ENCODE assay signal across 25 cellular contexts in the genomic region with DNA sequence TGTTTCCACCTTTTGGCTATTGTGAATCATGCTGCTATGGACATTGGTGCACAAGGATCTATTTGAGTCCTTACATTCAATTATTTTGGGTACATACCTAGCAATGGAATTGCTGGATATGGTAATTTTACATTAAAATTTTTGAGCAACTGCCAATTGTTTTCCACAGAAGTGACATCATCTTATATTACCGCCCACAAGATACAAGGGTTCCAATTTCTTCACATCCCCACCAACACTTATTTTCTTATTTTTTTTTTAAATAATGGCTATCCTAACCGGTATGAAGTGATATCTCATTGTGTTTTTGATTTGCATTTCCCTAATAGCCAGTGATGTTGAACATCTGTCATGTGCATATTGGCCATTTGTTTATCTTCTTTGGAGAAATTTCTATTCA. TPM values are rescaled to one million over a fixed set of nuclear protein-coding genes. Genes with fewer than 3 reads are reported as not detected.
A peak's percentile ranks its signal among the peaks of the same experiment; 100 is the strongest.
DNase-seq lines count a peak whose midpoint lies in the region; ATAC-seq, FAIRE-seq and TF ChIP-seq lines count a peak whose summit lies in the region.
"Had no signal": no experiment of that assay in that cellular context is flagged by ENCODE, and none has a peak within 500 bp of the region (broad histone marks: within the 10 kb centered on the region; RNA-seq: fewer than 3 reads in every experiment).

No MANE protein-coding gene starts in this region.

- H3K4me1 ChIP-seq in A673 (ENCODE audit: insufficient read depth, low read length, poor library complexity, severe bottlenecking) (no peaks in the 10 kb centered on the region), HEK293 (ENCODE audit: control insufficient read depth, insufficient read depth, low read length) (peaks cover 30% of the 10 kb centered on the region; the same call in 1 of the 2 replicates), small intestine (ENCODE audit: control insufficient read depth in 2 of 2, insufficient read depth in 1 of 2, low read depth in 1 of 2, low read length in 1 of 2) (no peaks in the 10 kb centered on the region)
- H3K4me1 ChIP-seq: BLaER1 had no signal

- no peak for FAIRE-seq in small intestine (lab: Jason Lieb, UNC)
- FAIRE-seq: GM12878, GM12892, GM18507 had no signal

- DNase-seq in A673 (ENCODE audit: low spot score): peak; percentile 23
- no peak for DNase-seq in Ammon's horn (ENCODE audit: low spot score)
- DNase-seq in small intestine: no peak
- DNase-seq: 8988T; AML-193; BE2C; C1 segment of cervical spinal cord; CD4-positive, alpha-beta memory T cell; CD4-positive, CD25-positive, alpha-beta regulatory T cell; CD8-positive, alpha-beta memory T cell; COR-L47; DMS 273 treated with DMSO at 0.1 percent for 48 hours; DMS153; DMS53; DMS79; DND-41; EL; GDM1 had no signal

- H3K9me3 ChIP-seq in A673 (ENCODE audit: low read depth, low read length, poor library complexity, severe bottlenecking) (no peaks in the 10 kb centered on the region), HEK293 (ENCODE audit: control insufficient read depth, insufficient read depth, low read depth, low read length) (no peaks in the 10 kb centered on the region), small intestine (ENCODE audit: control insufficient read depth, low read depth) (no peaks in the 10 kb centered on the region)
- H3K9me3 ChIP-seq: BE2C, BLaER1 had no signal

- H3K36me3 ChIP-seq in A673 (ENCODE audit: insufficient read depth, low read length, poor library complexity, severe bottlenecking) (no peaks in the 10 kb centered on the region), HEK293 (ENCODE audit: control insufficient read depth in 2 of 2, insufficient read depth in 1 of 2, low read length in 2 of 2) (no peaks in the 10 kb centered on the region), small intestine (ENCODE audit: control insufficient read depth in 2 of 2, insufficient read depth in 2 of 2, low read length in 2 of 2) (no peaks in the 10 kb centered on the region)
- H3K36me3 ChIP-seq: BE2C, BLaER1 had no signal

- no TSS peak for BruUV-seq in A673 (replicated peaks; lab: Mats Ljungman, UMichigan)

- H3K4me3 ChIP-seq in A673 (ENCODE audit: low read depth, low read length, poor library complexity, severe bottlenecking): no peak overlapping the region
- no peak overlapping the region for H3K4me3 ChIP-seq in HEK293 (ENCODE audit: low read depth, low read length)
- H3K4me3 ChIP-seq in small intestine (ENCODE audit: low read depth in 1 of 2, low read length in 2 of 2): no peak overlapping the region
- H3K4me3 ChIP-seq: BLaER1, GM12878 had no signal

- H3K27ac ChIP-seq in A673 (ENCODE audit: low read depth, low read length, poor library complexity, severe bottlenecking): no peak overlapping the region
- no peak overlapping the region for H3K27ac ChIP-seq in HEK293 (ENCODE audit: extremely low read depth, low read depth, low read length)
- peak overlapping the region; percentile 84 for H3K27ac ChIP-seq in VCaP
- no peak overlapping the region for H3K27ac ChIP-seq in small intestine (ENCODE audit: low read depth in 1 of 2, low read length in 1 of 2)
- H3K27ac ChIP-seq: BLaER1 had no signal

- TF ChIP-seq CTCF in A673 (conservative IDR thresholded peaks at IDR 0.05; ENCODE audit: low read depth, low read length): no peak
- no peak for TF ChIP-seq CTCF in HEK293 (tag by site-specific recombination; IDR thresholded peaks at IDR 0.05)
- no peak for TF ChIP-seq CTCF in VCaP (conservative IDR thresholded peaks at IDR 0.05)

- CTCF ChIA-PET in A673 (lab: Charles Lee): no interaction called here
- CTCF ChIA-PET in HEK293 (lab: Yijun Ruan, JAX): interaction anchor here (0.7 kb wide), 1 partner anchor 39 kb away, joined by 3 read pairs; no protein-coding TSS in a partner anchor

- intact Hi-C loops in A673 (cut with micrococcal nuclease; ENCODE audit: unreplicated experiment): no loop called here

- POLR2A ChIA-PET in A673 (lab: Charles Lee; ENCODE audit: low non-redundant PET) (no interaction called here), HEK293 (lab: Yijun Ruan, JAX) (no interaction called here)

- no peak for ATAC-seq in esophagus mucosa
- ATAC-seq: GM12878 had no signal

- 80 to 83% (median 82%) methylated on average over 2 of the region's 2 CpGs for WGBS in small intestine, 3 donors

- H3K27me3 ChIP-seq in A673 (replicated peaks; ENCODE audit: insufficient read depth, low read depth, low read length, poor library complexity) (no peaks in the 10 kb centered on the region), small intestine (ENCODE audit: control insufficient read depth in 2 of 2, insufficient read depth in 2 of 2, low read length in 2 of 2) (no peaks in the 10 kb centered on the region)
- H3K27me3 ChIP-seq: BE2C, BLaER1 had no signal

TF ChIP-seq in HEK293, 187 proteins besides CTCF, POLR2A, EP300 and RAD21 (continues in another document):
- TF ChIP-seq, protein P1, sequence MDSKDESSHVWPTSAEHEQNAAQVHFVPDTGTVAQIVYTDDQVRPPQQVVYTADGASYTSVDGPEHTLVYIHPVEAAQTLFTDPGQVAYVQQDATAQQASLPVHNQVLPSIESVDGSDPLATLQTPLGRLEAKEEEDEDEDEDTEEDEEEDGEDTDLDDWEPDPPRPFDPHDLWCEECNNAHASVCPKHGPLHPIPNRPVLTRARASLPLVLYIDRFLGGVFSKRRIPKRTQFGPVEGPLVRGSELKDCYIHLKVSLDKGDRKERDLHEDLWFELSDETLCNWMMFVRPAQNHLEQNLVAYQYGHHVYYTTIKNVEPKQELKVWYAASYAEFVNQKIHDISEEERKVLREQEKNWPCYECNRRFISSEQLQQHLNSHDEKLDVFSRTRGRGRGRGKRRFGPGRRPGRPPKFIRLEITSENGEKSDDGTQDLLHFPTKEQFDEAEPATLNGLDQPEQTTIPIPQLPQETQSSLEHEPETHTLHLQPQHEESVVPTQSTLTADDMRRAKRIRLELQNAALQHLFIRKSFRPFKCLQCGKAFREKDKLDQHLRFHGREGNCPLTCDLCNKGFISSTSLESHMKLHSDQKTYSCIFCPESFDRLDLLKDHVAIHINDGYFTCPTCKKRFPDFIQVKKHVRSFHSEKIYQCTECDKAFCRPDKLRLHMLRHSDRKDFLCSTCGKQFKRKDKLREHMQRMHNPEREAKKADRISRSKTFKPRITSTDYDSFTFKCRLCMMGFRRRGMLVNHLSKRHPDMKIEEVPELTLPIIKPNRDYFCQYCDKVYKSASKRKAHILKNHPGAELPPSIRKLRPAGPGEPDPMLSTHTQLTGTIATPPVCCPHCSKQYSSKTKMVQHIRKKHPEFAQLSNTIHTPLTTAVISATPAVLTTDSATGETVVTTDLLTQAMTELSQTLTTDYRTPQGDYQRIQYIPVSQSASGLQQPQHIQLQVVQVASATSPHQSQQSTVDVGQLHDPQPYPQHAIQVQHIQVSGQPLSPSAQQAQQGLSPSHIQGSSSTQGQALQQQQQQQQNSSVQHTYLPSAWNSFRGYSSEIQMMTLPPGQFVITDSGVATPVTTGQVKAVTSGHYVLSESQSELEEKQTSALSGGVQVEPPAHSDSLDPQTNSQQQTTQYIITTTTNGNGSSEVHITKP (tag by site-specific recombination; IDR thresholded peaks at IDR 0.05): 0 out of 2 replicates have a peak, but pooled peaks have one; percentile 11
- TF ChIP-seq BCL11B (tag by site-specific recombination; IDR thresholded peaks at IDR 0.05; ENCODE audit: low read depth) (no peak), PRDM1 (tag by site-specific recombination; IDR thresholded peaks at IDR 0.05) (no peak), ZNF549 (tag by site-specific recombination; IDR thresholded peaks at IDR 0.05) (no peak), ZNF114 (tag by site-specific recombination; IDR thresholded peaks at IDR 0.05) (no peak), ZNF629 (tag by site-specific recombination; IDR thresholded peaks at IDR 0.05) (0 out of 2 replicates have a peak, but pooled peaks have one; percentile 26)
- TF ChIP-seq, protein P2, sequence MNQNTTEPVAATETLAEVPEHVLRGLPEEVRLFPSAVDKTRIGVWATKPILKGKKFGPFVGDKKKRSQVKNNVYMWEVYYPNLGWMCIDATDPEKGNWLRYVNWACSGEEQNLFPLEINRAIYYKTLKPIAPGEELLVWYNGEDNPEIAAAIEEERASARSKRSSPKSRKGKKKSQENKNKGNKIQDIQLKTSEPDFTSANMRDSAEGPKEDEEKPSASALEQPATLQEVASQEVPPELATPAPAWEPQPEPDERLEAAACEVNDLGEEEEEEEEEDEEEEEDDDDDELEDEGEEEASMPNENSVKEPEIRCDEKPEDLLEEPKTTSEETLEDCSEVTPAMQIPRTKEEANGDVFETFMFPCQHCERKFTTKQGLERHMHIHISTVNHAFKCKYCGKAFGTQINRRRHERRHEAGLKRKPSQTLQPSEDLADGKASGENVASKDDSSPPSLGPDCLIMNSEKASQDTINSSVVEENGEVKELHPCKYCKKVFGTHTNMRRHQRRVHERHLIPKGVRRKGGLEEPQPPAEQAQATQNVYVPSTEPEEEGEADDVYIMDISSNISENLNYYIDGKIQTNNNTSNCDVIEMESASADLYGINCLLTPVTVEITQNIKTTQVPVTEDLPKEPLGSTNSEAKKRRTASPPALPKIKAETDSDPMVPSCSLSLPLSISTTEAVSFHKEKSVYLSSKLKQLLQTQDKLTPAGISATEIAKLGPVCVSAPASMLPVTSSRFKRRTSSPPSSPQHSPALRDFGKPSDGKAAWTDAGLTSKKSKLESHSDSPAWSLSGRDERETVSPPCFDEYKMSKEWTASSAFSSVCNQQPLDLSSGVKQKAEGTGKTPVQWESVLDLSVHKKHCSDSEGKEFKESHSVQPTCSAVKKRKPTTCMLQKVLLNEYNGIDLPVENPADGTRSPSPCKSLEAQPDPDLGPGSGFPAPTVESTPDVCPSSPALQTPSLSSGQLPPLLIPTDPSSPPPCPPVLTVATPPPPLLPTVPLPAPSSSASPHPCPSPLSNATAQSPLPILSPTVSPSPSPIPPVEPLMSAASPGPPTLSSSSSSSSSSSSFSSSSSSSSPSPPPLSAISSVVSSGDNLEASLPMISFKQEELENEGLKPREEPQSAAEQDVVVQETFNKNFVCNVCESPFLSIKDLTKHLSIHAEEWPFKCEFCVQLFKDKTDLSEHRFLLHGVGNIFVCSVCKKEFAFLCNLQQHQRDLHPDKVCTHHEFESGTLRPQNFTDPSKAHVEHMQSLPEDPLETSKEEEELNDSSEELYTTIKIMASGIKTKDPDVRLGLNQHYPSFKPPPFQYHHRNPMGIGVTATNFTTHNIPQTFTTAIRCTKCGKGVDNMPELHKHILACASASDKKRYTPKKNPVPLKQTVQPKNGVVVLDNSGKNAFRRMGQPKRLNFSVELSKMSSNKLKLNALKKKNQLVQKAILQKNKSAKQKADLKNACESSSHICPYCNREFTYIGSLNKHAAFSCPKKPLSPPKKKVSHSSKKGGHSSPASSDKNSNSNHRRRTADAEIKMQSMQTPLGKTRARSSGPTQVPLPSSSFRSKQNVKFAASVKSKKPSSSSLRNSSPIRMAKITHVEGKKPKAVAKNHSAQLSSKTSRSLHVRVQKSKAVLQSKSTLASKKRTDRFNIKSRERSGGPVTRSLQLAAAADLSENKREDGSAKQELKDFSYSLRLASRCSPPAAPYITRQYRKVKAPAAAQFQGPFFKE (tag by site-specific recombination; IDR thresholded peaks at IDR 0.05; ENCODE audit: borderline replicate concordance): no peak

RNA-seq across cellular contexts. Expression of gene NPTN, which starts 22.5 kb away (rescaled TPM):
- total RNA-seq in A673 (2021) (96.1 and 101 TPM in 2 replicates), esophagus mucosa (69.7 TPM)
- polyA plus RNA-seq in small intestine: 100 to 1,000 TPM in 1 of 3 donors, 10 to 100 TPM in 2; 57.7 to 113 (median 82.4) TPM

RNA-seq across cellular contexts. Expression of gene CD276, which starts 28.5 kb away (rescaled TPM):
- total RNA-seq in A673 (2021): 71.4 and 74.6 TPM in 2 replicates
- 10 to 100 TPM in 2 of 3 donors, 1 to 10 TPM in 1; 7.8 to 40.7 (median 10.3) TPM for polyA plus RNA-seq in small intestine
- 14.7 TPM for total RNA-seq in esophagus mucosa
- total RNA-seq: CD4-positive, CD25-positive, alpha-beta regulatory T cell had no signal
- polyA plus RNA-seq: CD4-positive, alpha-beta memory T cell; CD4-positive, CD25-positive, alpha-beta regulatory T cell; CD8-positive, alpha-beta memory T cell had no signal
